Comparison of ENCODE assay signal across 1 cellular context in genomic region chr16:75471723-75472634, GRCh38.
TF ChIP-seq lines count a peak whose summit lies in the region.

No MANE protein-coding gene starts in this region.

TF ChIP-seq in HepG2, 621 proteins besides CTCF, POLR2A, EP300 and RAD21 (continued from another document and continues in another):
- TF ChIP-seq ZNF484 (CRISPR knock-in tag; IDR thresholded peaks at IDR 0.05; ENCODE audit: borderline replicate concordance, low read depth) (no peak), SRSF9 (IDR thresholded peaks at IDR 0.05; ENCODE audit: borderline replicate concordance, insufficient read depth, low read depth, low read length, poor library complexity, severe bottlenecking) (no peak), POLR2AphosphoS2 (IDR thresholded peaks at IDR 0.05; ENCODE audit: low read depth, low read length) (no peak), PRDM15 (CRISPR knock-in tag; IDR thresholded peaks at IDR 0.05) (no peak), HMG20B (CRISPR knock-in tag; conservative IDR thresholded peaks at IDR 0.05) (no peak), BATF2 (CRISPR knock-in tag; IDR thresholded peaks at IDR 0.05) (no peak), PTBP1 (IDR thresholded peaks at IDR 0.05; ENCODE audit: low read depth, low read length, poor library complexity, severe bottlenecking) (no peak), HMG20A (CRISPR knock-in tag; IDR thresholded peaks at IDR 0.05; ENCODE audit: borderline replicate concordance) (peak; percentile 38; the same call in 1 of the 2 replicates), SAP130 (CRISPR knock-in tag; IDR thresholded peaks at IDR 0.05; ENCODE audit: low read depth) (peak; percentile 50), JARID2 (CRISPR knock-in tag; IDR thresholded peaks at IDR 0.05; ENCODE audit: insufficient replicate concordance) (no peak), TBP (CRISPR knock-in tag; IDR thresholded peaks at IDR 0.05) (no peak), ZNF549 (CRISPR knock-in tag; IDR thresholded peaks at IDR 0.05) (no peak), FOXM1 (CRISPR knock-in tag; IDR thresholded peaks at IDR 0.05) (no peak), ZUFSP (CRISPR knock-in tag; IDR thresholded peaks at IDR 0.05; ENCODE audit: borderline replicate concordance) (no peak), ZNF558 (CRISPR knock-in tag; IDR thresholded peaks at IDR 0.05; ENCODE audit: borderline replicate concordance) (no peak), ZNF766 (CRISPR knock-in tag; IDR thresholded peaks at IDR 0.05; ENCODE audit: borderline replicate concordance) (no peak), MYPOP (CRISPR knock-in tag; IDR thresholded peaks at IDR 0.05) (no peak), RNF219 (CRISPR knock-in tag; IDR thresholded peaks at IDR 0.05) (no peak), KDM1A (CRISPR knock-in tag; IDR thresholded peaks at IDR 0.05) (no peak), SAFB2 (CRISPR knock-in tag; IDR thresholded peaks at IDR 0.05; ENCODE audit: borderline replicate concordance, low read depth) (no peak), CBX2 (IDR thresholded peaks at IDR 0.05; ENCODE audit: low read depth, low read length) (no peak), CBX2 (CRISPR knock-in tag; IDR thresholded peaks at IDR 0.05; ENCODE audit: low read depth) (no peak), TMF1 (CRISPR knock-in tag; IDR thresholded peaks at IDR 0.05; ENCODE audit: low read depth) (no peak), HNRNPL (IDR thresholded peaks at IDR 0.05; ENCODE audit: low read depth, low read length) (no peak), TARDBP (CRISPR knock-in tag; IDR thresholded peaks at IDR 0.05) (0 out of 2 replicates have a peak, but pooled peaks have one; percentile 30), NR2F2 (IDR thresholded peaks at IDR 0.05; ENCODE audit: borderline replicate concordance, low read depth) (no peak), ZNF547 (CRISPR knock-in tag; IDR thresholded peaks at IDR 0.05) (0 out of 2 replicates have a peak, but pooled peaks have one; percentile 41), PAX8 (CRISPR knock-in tag; IDR thresholded peaks at IDR 0.05; ENCODE audit: borderline replicate concordance) (0 out of 2 replicates have a peak, but pooled peaks have one; percentile 52), AHR (CRISPR knock-in tag; IDR thresholded peaks at IDR 0.05) (no peak), ZBTB21 (CRISPR knock-in tag; IDR thresholded peaks at IDR 0.05) (no peak), XRCC5 (optimal IDR thresholded peaks at IDR 0.05; ENCODE audit: low read length) (peak; percentile 64), NCOA5 (CRISPR knock-in tag; IDR thresholded peaks at IDR 0.05) (no peak), GABPA (IDR thresholded peaks at IDR 0.05; ENCODE audit: low read depth, low read length) (no peak), GABPA (CRISPR knock-in tag; IDR thresholded peaks at IDR 0.05; ENCODE audit: low read depth) (no peak), NFYC (CRISPR knock-in tag; IDR thresholded peaks at IDR 0.05) (no peak), ZNF775 (CRISPR knock-in tag; IDR thresholded peaks at IDR 0.05; ENCODE audit: borderline replicate concordance) (no peak), HNRNPH1 (optimal IDR thresholded peaks at IDR 0.05; ENCODE audit: low read depth, low read length) (no peak), ZNF143 (CRISPR knock-in tag; IDR thresholded peaks at IDR 0.05) (no peak), ZNF251 (CRISPR knock-in tag; IDR thresholded peaks at IDR 0.05) (no peak), BCL3 (CRISPR knock-in tag; IDR thresholded peaks at IDR 0.05) (no peak), SP140L (CRISPR knock-in tag; IDR thresholded peaks at IDR 0.05; ENCODE audit: borderline replicate concordance) (no peak), HDAC1 (CRISPR knock-in tag; IDR thresholded peaks at IDR 0.05) (no peak), ZNF629 (CRISPR knock-in tag; conservative IDR thresholded peaks at IDR 0.05) (no peak), ZNF10 (CRISPR knock-in tag; IDR thresholded peaks at IDR 0.05; ENCODE audit: borderline replicate concordance, low read depth) (no peak), ZFX (CRISPR knock-in tag; IDR thresholded peaks at IDR 0.05; ENCODE audit: low read depth) (peak; percentile 37; the same call in 1 of the 2 replicates), TOE1 (CRISPR knock-in tag; IDR thresholded peaks at IDR 0.05) (no peak), ASH2L (IDR thresholded peaks at IDR 0.05; ENCODE audit: insufficient read length, low read depth, low read length) (no peak), ZNF34 (CRISPR knock-in tag; IDR thresholded peaks at IDR 0.05; ENCODE audit: borderline replicate concordance) (no peak), ZSCAN30 (CRISPR knock-in tag; IDR thresholded peaks at IDR 0.05) (no peak)
- TF ChIP-seq, protein P1, sequence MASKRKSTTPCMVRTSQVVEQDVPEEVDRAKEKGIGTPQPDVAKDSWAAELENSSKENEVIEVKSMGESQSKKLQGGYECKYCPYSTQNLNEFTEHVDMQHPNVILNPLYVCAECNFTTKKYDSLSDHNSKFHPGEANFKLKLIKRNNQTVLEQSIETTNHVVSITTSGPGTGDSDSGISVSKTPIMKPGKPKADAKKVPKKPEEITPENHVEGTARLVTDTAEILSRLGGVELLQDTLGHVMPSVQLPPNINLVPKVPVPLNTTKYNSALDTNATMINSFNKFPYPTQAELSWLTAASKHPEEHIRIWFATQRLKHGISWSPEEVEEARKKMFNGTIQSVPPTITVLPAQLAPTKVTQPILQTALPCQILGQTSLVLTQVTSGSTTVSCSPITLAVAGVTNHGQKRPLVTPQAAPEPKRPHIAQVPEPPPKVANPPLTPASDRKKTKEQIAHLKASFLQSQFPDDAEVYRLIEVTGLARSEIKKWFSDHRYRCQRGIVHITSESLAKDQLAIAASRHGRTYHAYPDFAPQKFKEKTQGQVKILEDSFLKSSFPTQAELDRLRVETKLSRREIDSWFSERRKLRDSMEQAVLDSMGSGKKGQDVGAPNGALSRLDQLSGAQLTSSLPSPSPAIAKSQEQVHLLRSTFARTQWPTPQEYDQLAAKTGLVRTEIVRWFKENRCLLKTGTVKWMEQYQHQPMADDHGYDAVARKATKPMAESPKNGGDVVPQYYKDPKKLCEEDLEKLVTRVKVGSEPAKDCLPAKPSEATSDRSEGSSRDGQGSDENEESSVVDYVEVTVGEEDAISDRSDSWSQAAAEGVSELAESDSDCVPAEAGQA (IDR thresholded peaks at IDR 0.05; ENCODE audit: low read depth): no peak
- TF ChIP-seq, protein P1 (CRISPR knock-in tag; IDR thresholded peaks at IDR 0.05; ENCODE audit: borderline replicate concordance): no peak
- TF ChIP-seq, protein P2, sequence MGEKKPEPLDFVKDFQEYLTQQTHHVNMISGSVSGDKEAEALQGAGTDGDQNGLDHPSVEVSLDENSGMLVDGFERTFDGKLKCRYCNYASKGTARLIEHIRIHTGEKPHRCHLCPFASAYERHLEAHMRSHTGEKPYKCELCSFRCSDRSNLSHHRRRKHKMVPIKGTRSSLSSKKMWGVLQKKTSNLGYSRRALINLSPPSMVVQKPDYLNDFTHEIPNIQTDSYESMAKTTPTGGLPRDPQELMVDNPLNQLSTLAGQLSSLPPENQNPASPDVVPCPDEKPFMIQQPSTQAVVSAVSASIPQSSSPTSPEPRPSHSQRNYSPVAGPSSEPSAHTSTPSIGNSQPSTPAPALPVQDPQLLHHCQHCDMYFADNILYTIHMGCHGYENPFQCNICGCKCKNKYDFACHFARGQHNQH (CRISPR knock-in tag; IDR thresholded peaks at IDR 0.05): no peak
- TF ChIP-seq, protein P3, sequence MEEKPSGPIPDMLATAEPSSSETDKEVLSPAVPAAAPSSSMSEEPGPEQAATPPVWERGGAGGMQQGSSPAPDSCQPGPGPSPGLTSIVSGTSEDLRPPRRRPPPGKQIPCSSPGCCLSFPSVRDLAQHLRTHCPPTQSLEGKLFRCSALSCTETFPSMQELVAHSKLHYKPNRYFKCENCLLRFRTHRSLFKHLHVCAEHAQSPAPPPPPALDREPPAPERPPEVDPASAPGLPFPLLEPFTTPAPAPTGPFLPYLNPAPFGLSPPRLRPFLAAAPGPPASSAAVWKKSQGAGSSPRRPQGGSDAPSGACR (CRISPR knock-in tag; IDR thresholded peaks at IDR 0.05): no peak
